In the genomic region with DNA sequence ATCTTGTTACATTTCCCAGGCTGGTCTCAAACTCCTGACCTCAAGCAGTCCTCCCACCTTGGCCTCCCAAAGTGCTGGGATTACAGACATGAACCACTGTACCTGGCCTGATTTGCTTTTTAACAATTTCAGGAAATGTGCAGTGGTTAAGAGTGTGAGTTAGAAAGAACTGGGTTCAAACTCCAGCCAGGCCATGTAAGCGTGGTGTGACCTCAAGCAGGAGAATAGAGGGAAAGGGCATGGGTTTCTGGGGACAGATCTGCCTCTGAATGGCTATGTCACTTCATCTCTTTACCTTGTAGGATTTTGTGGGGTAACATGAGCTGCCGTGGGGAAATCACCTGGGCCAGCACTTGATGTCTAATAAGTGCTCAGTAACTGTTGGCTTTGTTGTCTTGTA, we compare ENCODE assay signal across 1 cellular context.
TF ChIP-seq lines count a peak whose summit lies in the region.

No MANE protein-coding gene starts in this region.

TF ChIP-seq in GM12878, 131 proteins besides CTCF, POLR2A, EP300 and RAD21:
- TF ChIP-seq STAT3 (IDR thresholded peaks at IDR 0.05; ENCODE audit: low read depth, low read length): no peak
- TF ChIP-seq MEF2A (IDR thresholded peaks at IDR 0.05; ENCODE audit: insufficient read depth, low read depth, low read length): no peak
- TF ChIP-seq SUPT20H (IDR thresholded peaks at IDR 0.05; ENCODE audit: borderline replicate concordance, control insufficient read depth, low read depth, low read length): no peak
- TF ChIP-seq TARDBP (IDR thresholded peaks at IDR 0.05; ENCODE audit: borderline replicate concordance): no peak
- no peak for TF ChIP-seq ELK1 (IDR thresholded peaks at IDR 0.05; ENCODE audit: low read depth, low read length)
- no peak for TF ChIP-seq RCOR1 (conservative IDR thresholded peaks at IDR 0.05; ENCODE audit: low read depth, low read length)
- TF ChIP-seq ATF3 (IDR thresholded peaks at IDR 0.05; ENCODE audit: borderline replicate concordance, extremely low read depth, low read depth, low read length): no peak
- no peak for TF ChIP-seq PAX5 (IDR thresholded peaks at IDR 0.05; ENCODE audit: borderline replicate concordance, low read depth, low read length)
- TF ChIP-seq NRF1 (conservative IDR thresholded peaks at IDR 0.05; ENCODE audit: low read depth, low read length): no peak
- no peak for TF ChIP-seq SRF (IDR thresholded peaks at IDR 0.05; ENCODE audit: low read depth in 2 of 2, low read length in 2 of 2)
TF ChIP-seq in GM12878: peak in this region for 0.
